ENCODE assay signal across 21 cellular contexts in the genomic region with DNA sequence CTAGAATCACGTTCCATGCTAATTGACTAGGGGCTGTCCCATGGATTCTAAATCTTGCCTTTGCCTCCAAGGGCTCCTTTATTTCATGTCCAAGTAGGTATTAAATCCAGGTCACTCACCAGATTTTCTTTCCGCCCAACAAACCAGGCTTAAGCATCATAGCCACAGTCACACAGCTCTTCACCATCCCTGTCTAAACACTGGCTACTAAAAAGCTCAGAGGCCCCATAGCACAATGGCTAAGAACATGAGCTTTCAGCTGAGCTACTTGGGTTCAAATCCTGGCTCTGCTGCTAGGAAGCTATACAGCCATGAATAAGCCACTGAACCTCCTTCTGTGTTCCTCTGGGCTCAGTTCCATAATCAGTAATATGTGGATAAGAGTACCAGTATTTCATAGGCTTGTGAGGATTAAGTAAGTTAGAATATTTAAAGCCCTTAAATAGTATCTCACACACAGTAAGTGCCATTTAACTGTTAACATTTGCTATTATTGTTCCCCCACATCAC.
DNase-seq lines count a peak whose midpoint lies in the region; ATAC-seq, FAIRE-seq and TF ChIP-seq lines count a peak whose summit lies in the region.
"Had no signal": no experiment of that assay in that cellular context is flagged by ENCODE, and none has a peak within 500 bp of the region (broad histone marks: within the 10 kb centered on the region; RNA-seq: fewer than 3 reads in every experiment).

No MANE protein-coding gene starts in this region.

- no TSS peak for BruUV-seq in HCT116 (replicated peaks; lab: Mats Ljungman, UMichigan)

- H2BK12ac ChIP-seq in H1 (ENCODE audit: low read depth, low read length), result no peak overlapping the region

- TF ChIP-seq RAD21 in HCT116 (IDR thresholded peaks at IDR 0.05; ENCODE audit: low read depth), result no peak
- no peak for TF ChIP-seq RAD21 in H1 (IDR thresholded peaks at IDR 0.05 in 1 of 2, conservative IDR thresholded peaks at IDR 0.05 in 1 of 2; ENCODE audit: low read depth in 2 of 2, low read length in 2 of 2)

- RAD21 ChIA-PET in HCT116 (lab: Charles Lee; ENCODE audit: low non-redundant PET in 1 of 2, low total read pairs in 2 of 2, uncharacterized antibody in 2 of 2, unreplicated experiment in 2 of 2), result no interaction called here

- H3K36me3 ChIP-seq in HCT116 (ENCODE audit: control insufficient read depth in 1 of 2, insufficient read depth in 2 of 2, low read length in 2 of 2) (no peaks in the 10 kb centered on the region), H1 (ENCODE audit: control insufficient read depth in 2 of 4, insufficient read depth in 4 of 4, low read length in 3 of 4) (no peaks in the 10 kb centered on the region)
- H3K36me3 ChIP-seq: BE2C, HAP-1 had no signal

- intact Hi-C loops in HCT116 (cut with micrococcal nuclease), result no loop called here

- CTCF ChIA-PET in HCT116 (lab: Charles Lee), result no interaction called here
- CTCF ChIA-PET in H1 (lab: Charles Lee; ENCODE audit: partially characterized antibody), result interaction anchor here (0.9 to 2.9 kb wide), 8 partner anchors 13 to 824 kb away, joined by 3 to 12 read pairs (median 6); no protein-coding TSS in a partner anchor

- TF ChIP-seq CTCF in HCT116 (IDR thresholded peaks at IDR 0.05 in 2 of 3, conservative IDR thresholded peaks at IDR 0.05 in 1 of 3; ENCODE audit: borderline replicate concordance in 1 of 3, insufficient read depth in 1 of 3, low read depth in 2 of 3, low read length in 2 of 3), result no peak
- no peak for TF ChIP-seq CTCF in H1 (IDR thresholded peaks at IDR 0.05; ENCODE audit: control extremely low read depth in 1 of 3, insufficient read depth in 1 of 3, low read depth in 1 of 3, low read length in 3 of 3)

- WGBS in H1 (ENCODE audit: extremely low coverage in 1 of 2, insufficient coverage in 1 of 2, insufficient read length in 1 of 2, insufficient replicate concordance in 2 of 2, low coverage in 1 of 2, low lambda C conversion rate in 2 of 2, missing lambda C conversion rate in 1 of 2), 2 experiments, result 81% methylated on average over 2 of the region's 2 CpGs; no CpG with 5 or more reads in 1 of the 2 experiments

- no peak overlapping the region for H2BK15ac ChIP-seq in H1 (ENCODE audit: low read length)

- H3K4me2 ChIP-seq in HCT116 (ENCODE audit: low read length), result no peak overlapping the region
- H3K4me2 ChIP-seq in H1 (ENCODE audit: insufficient read depth in 1 of 2, low read depth in 2 of 2, low read length in 2 of 2), result no peak overlapping the region

- FAIRE-seq in RCC 7860 (lab: Jason Lieb, UNC) (no peak), H1 (lab: Jason Lieb, UNC) (no peak)
- FAIRE-seq: A204.1, GM12878, HepG2 had no signal

- H3K79me1 ChIP-seq in H1 (ENCODE audit: low read depth, low read length), result no peaks in the 10 kb centered on the region

- no peak overlapping the region for H3K18ac ChIP-seq in H1 (ENCODE audit: extremely low read depth, low read length)

- H3K79me2 ChIP-seq in HCT116 (ENCODE audit: insufficient read depth, low read length) (no peaks in the 10 kb centered on the region), H1 (ENCODE audit: control insufficient read depth in 1 of 2, insufficient read depth in 2 of 2, low read length in 2 of 2) (no peaks in the 10 kb centered on the region)

- no peak overlapping the region for H4K91ac ChIP-seq in H1 (replicated peaks; ENCODE audit: insufficient read length, low read length)

- H3K9ac ChIP-seq in HCT116 (ENCODE audit: low read length) (no peak overlapping the region), H1 (replicated peaks in 1 of 4; ENCODE audit: extremely low read depth in 1 of 4, low read depth in 3 of 4, low read length in 3 of 4) (no peak overlapping the region)

- no peaks in the 10 kb centered on the region for H3K23me2 ChIP-seq in H1 (ENCODE audit: low read depth, low read length)

- no peak overlapping the region for H3K56ac ChIP-seq in H1 (replicated peaks; ENCODE audit: insufficient read length, low read depth, low read length)

- H3K4me1 ChIP-seq in HCT116 (ENCODE audit: control insufficient read depth in 1 of 2, insufficient read depth in 2 of 2, low read length in 2 of 2) (no peaks in the 10 kb centered on the region), H1 (replicated peaks in 1 of 4; ENCODE audit: control insufficient read depth in 3 of 4, insufficient read depth in 4 of 4, low read length in 3 of 4) (peaks cover 0 to 6% (median 0%) of the 10 kb centered on the region in 4 experiments; a peak in 1 of 7 replicates)
- H3K4me1 ChIP-seq: BE2C, HAP-1 had no signal

- no peak overlapping the region for H2BK5ac ChIP-seq in H1 (ENCODE audit: low read depth, low read length)

- H4K8ac ChIP-seq in H1 (ENCODE audit: extremely low read depth, insufficient read depth, low read length), result no peak overlapping the region

- no peak overlapping the region for H2BK20ac ChIP-seq in H1 (ENCODE audit: low read length)

- POLR2A ChIA-PET in HCT116 (lab: Charles Lee) (no interaction called here), H1 (lab: Charles Lee; ENCODE audit: partially characterized antibody) (interaction anchor here (0.9 to 1.7 kb wide), 2 partner anchors 7 to 14 kb away, joined by 3 to 4 read pairs; no protein-coding TSS in a partner anchor)

- no peak overlapping the region for H3K27ac ChIP-seq in HCT116 (ENCODE audit: low read depth, low read length)
- H3K27ac ChIP-seq in H1 (ENCODE audit: low read depth, low read length), result no peak overlapping the region

- no peak for TF ChIP-seq EP300 in H1 (IDR thresholded peaks at IDR 0.05; ENCODE audit: borderline replicate concordance in 1 of 2, low read depth in 2 of 2, low read length in 2 of 2)

- no peak overlapping the region for H3K4ac ChIP-seq in H1 (replicated peaks; ENCODE audit: insufficient read length, low read depth, low read length)

- no peak overlapping the region for H2BK120ac ChIP-seq in H1 (replicated peaks; ENCODE audit: low read depth, low read length)

- H3K4me3 ChIP-seq in HCT116 (replicated peaks in 1 of 2; ENCODE audit: low read depth in 1 of 2, low read length in 2 of 2), result no peak overlapping the region
- H3K4me3 ChIP-seq in H1 (ENCODE audit: extremely low read depth in 1 of 4, insufficient read depth in 2 of 4, low read depth in 3 of 4, low read length in 4 of 4), result no peak overlapping the region
- H3K4me3 ChIP-seq: GM12878, HAP-1 had no signal

- H2AFZ ChIP-seq in HCT116 (ENCODE audit: low read depth, low read length, poor library complexity, severe bottlenecking) (no peak overlapping the region), H1 (ENCODE audit: low read length) (no peak overlapping the region)

- H3K9me3 ChIP-seq in HCT116 (ENCODE audit: control insufficient read depth in 1 of 2, insufficient read depth in 1 of 2, low read depth in 1 of 2, low read length in 2 of 2) (no peaks in the 10 kb centered on the region), H1 (ENCODE audit: insufficient read depth in 2 of 2, low read depth in 1 of 2, low read length in 1 of 2) (no peaks in the 10 kb centered on the region)
- H3K9me3 ChIP-seq: BE2C, HAP-1 had no signal

- no peaks in the 10 kb centered on the region for H4K20me1 ChIP-seq in HCT116 (ENCODE audit: insufficient read depth)
- H4K20me1 ChIP-seq in H1 (replicated peaks in 1 of 2; ENCODE audit: control insufficient read depth in 1 of 2, insufficient read depth in 2 of 2, low read length in 2 of 2), result no peaks in the 10 kb centered on the region

- no peak overlapping the region for H3K23ac ChIP-seq in H1 (ENCODE audit: insufficient read length)

- peaks cover 4% of the 10 kb centered on the region; the same call in 1 of the 2 replicates for H3K27me3 ChIP-seq in HCT116 (ENCODE audit: insufficient read depth, low read length)
- H3K27me3 ChIP-seq in H1 (replicated peaks in 1 of 4; ENCODE audit: control insufficient read depth in 3 of 4, extremely low read depth in 1 of 4, insufficient read depth in 3 of 4, low read length in 3 of 4), result no peaks in the 10 kb centered on the region
- H3K27me3 ChIP-seq: BE2C had no signal

- DNase-seq in HCT116 (ENCODE audit: low read depth, low spot score) (no peak), RCC 7860 (ENCODE audit: low spot score) (peak; percentile 6), H1 (ENCODE audit: low read depth in 1 of 2, low spot score in 2 of 2) (peak in 1 of 2 experiments; percentile 13), activated gamma-delta T cell (lab: John Stamatoyannopoulos, UW) (no peak)
- DNase-seq in NK-92 treated with Interleukin-12 subunit alpha and Interleukin-12 subunit beta, amount 100 ng/mL, for 24 hours (lab: John Stamatoyannopoulos, UW), result no peak
- DNase-seq: ACHN; BE2C; C1 segment of cervical spinal cord; CD4-positive, CD25-positive, alpha-beta regulatory T cell; CD8-positive, alpha-beta memory T cell; COR-L47; DMS79; GF-D8; Kasumi-1; KG1 had no signal

- H3K9me2 ChIP-seq in HCT116 (ENCODE audit: insufficient read depth), result no peaks in the 10 kb centered on the region

- TF ChIP-seq POLR2A in HCT116 (IDR thresholded peaks at IDR 0.05; ENCODE audit: borderline replicate concordance, extremely low read depth, insufficient read depth, insufficient read length) (no peak), H1 (IDR thresholded peaks at IDR 0.05; ENCODE audit: control extremely low read depth in 1 of 2, low read depth in 2 of 2, low read length in 2 of 2) (no peak)

- H3K14ac ChIP-seq in H1 (ENCODE audit: insufficient read length), result no peak overlapping the region

- H4K5ac ChIP-seq in H1 (ENCODE audit: insufficient read length, low read depth, low read length), result no peak overlapping the region

- no peak overlapping the region for H2AK5ac ChIP-seq in H1 (ENCODE audit: low read depth, low read length)

- 0 out of 2 replicates have a peak, but pooled peaks have one; percentile 25 for ATAC-seq in HCT116
- no peak for ATAC-seq in GM21390 (IDR thresholded peaks at IDR 0.05; ENCODE audit: unreplicated experiment)
- no peak for ATAC-seq in GM21360 (IDR thresholded peaks at IDR 0.05; ENCODE audit: unreplicated experiment)
- ATAC-seq: GM12878, HepG2 had no signal

TF ChIP-seq in HCT116, 20 proteins besides CTCF, POLR2A, EP300 and RAD21:
- TF ChIP-seq EZH2 (IDR thresholded peaks at IDR 0.05) (no peak), YY1 (IDR thresholded peaks at IDR 0.05; ENCODE audit: extremely low read depth, insufficient replicate concordance, low read depth, low read length) (no peak), SP1 (IDR thresholded peaks at IDR 0.05; ENCODE audit: low read depth) (no peak)

TF ChIP-seq in H1, 55 proteins besides CTCF, POLR2A, EP300 and RAD21:
- TF ChIP-seq RBBP5 (IDR thresholded peaks at IDR 0.05; ENCODE audit: borderline replicate concordance, low read depth, low read length) (no peak), TBP (IDR thresholded peaks at IDR 0.05; ENCODE audit: low read depth, low read length) (peak; percentile 98)
